8 cellular contexts compared by ENCODE assay signal in genomic region chr7:6375346-6376101, GRCh38. TPM values are rescaled to one million over a fixed set of nuclear protein-coding genes. Genes with fewer than 3 reads are reported as not detected.
DNase-seq lines count a peak whose midpoint lies in the region; ATAC-seq lines count a peak whose summit lies in the region.

No MANE protein-coding gene starts in this region.

- DNase-seq in activated CD4-positive, alpha-beta T cell treated with anti-CD3 and anti-CD28 coated beads for 4 hours, result peak; percentile 9 to 15
- no peak for DNase-seq in activated CD4-positive, alpha-beta T cell treated with anti-CD3 and anti-CD28 coated beads for 1 hour
- DNase-seq in T-cell (peak in 27 of 34 experiments; percentile 3 to 41 (median 22)), COLO668 (lab: John Stamatoyannopoulos, UW; ENCODE audit: unreplicated experiment) (no peak)

- peak overlapping the region; percentile 71 to 85 for H3K4me3 ChIP-seq in muscle layer of duodenum (ENCODE audit: low read depth in 1 of 2, low read length in 2 of 2)

- no peaks in the 10 kb centered on the region for H3K27me3 ChIP-seq in muscle layer of duodenum (ENCODE audit: low read depth, low read length)

- H3K27ac ChIP-seq in muscle layer of duodenum (ENCODE audit: low read length), result peak overlapping the region; percentile 90

- H3K4me1 Mint-ChIP-seq in T-cell, result peaks cover 34 to 46% (median 40%) of the 10 kb centered on the region in 3 donors
- H3K4me1 Mint-ChIP-seq in dendritic cell treated with granulocyte-macrophage colony-stimulating factor and Interleukin-4, amounts not matched to agents 40 ng/mL and 50 ng/mL, for 4 days (ENCODE audit: low read depth), result peaks cover 39% of the 10 kb centered on the region

- CTCF ChIA-PET in T-cell (lab: Charles Lee), result interaction anchor here in 1 of 2 donors (0.7 kb wide), 1 partner anchor 92 kb away, joined by 3 read pairs; no protein-coding TSS in a partner anchor

- no peaks in the 10 kb centered on the region for H3K9me3 Mint-ChIP-seq in T-cell
- H3K9me3 Mint-ChIP-seq in dendritic cell treated with granulocyte-macrophage colony-stimulating factor and Interleukin-4, amounts not matched to agents 40 ng/mL and 50 ng/mL, for 4 days, result no peaks in the 10 kb centered on the region

- H3K4me3 Mint-ChIP-seq in T-cell, result peak overlapping the region; percentile 87 to 93 (median 87)
- peak overlapping the region; percentile 88 for H3K4me3 Mint-ChIP-seq in dendritic cell treated with granulocyte-macrophage colony-stimulating factor and Interleukin-4, amounts not matched to agents 40 ng/mL and 50 ng/mL, for 4 days

- intact Hi-C loops in dendritic cell treated with granulocyte-macrophage colony-stimulating factor and Interleukin-4, amounts not matched to agents 40 ng/mL and 50 ng/mL, for 4 days (cut with micrococcal nuclease), result no loop called here

- peak overlapping the region; percentile 89 to 94 for H3K27ac Mint-ChIP-seq in T-cell
- peak overlapping the region; percentile 98 for H3K27ac Mint-ChIP-seq in dendritic cell treated with granulocyte-macrophage colony-stimulating factor and Interleukin-4, amounts not matched to agents 40 ng/mL and 50 ng/mL, for 4 days

- peaks cover 0 to 33% of the 10 kb centered on the region in 2 donors for H3K4me1 ChIP-seq in muscle layer of duodenum (ENCODE audit: control insufficient read depth in 1 of 2, insufficient read depth in 2 of 2, low read length in 2 of 2)

- H3K9me3 ChIP-seq in muscle layer of duodenum (ENCODE audit: control insufficient read depth in 1 of 2, low read length in 2 of 2), result no peaks in the 10 kb centered on the region

- peak in 1 of 4 experiments; percentile 32 for ATAC-seq in T-cell (replicated peaks in 1 of 4)
- ATAC-seq in HG02623 (IDR thresholded peaks at IDR 0.05; ENCODE audit: unreplicated experiment), result no peak
- no peak for ATAC-seq in GM18519 (IDR thresholded peaks at IDR 0.05; ENCODE audit: low FRiP score, unreplicated experiment)

- peaks cover 9% of the 10 kb centered on the region for H3K36me3 Mint-ChIP-seq in T-cell
- H3K36me3 Mint-ChIP-seq in dendritic cell treated with granulocyte-macrophage colony-stimulating factor and Interleukin-4, amounts not matched to agents 40 ng/mL and 50 ng/mL, for 4 days (ENCODE audit: low read depth), result peaks cover 38% of the 10 kb centered on the region

- H3K36me3 ChIP-seq in muscle layer of duodenum (ENCODE audit: control insufficient read depth in 1 of 2, insufficient read depth in 2 of 2, low read length in 2 of 2), result no peaks in the 10 kb centered on the region

- POLR2A ChIA-PET in T-cell (lab: Charles Lee), result no interaction called here

- no peaks in the 10 kb centered on the region for H3K27me3 Mint-ChIP-seq in T-cell
- H3K27me3 Mint-ChIP-seq in dendritic cell treated with granulocyte-macrophage colony-stimulating factor and Interleukin-4, amounts not matched to agents 40 ng/mL and 50 ng/mL, for 4 days, result no peaks in the 10 kb centered on the region

RNA-seq across cellular contexts. Expression of gene RAC1, which starts 1.2 kb away (rescaled TPM):
- 10 to 100 TPM; 57.2 to 99.3 (median 94.8) TPM for total RNA-seq in T-cell

RNA-seq across cellular contexts. Expression of gene FAM220A, which starts 26.8 kb away (rescaled TPM):
- total RNA-seq in T-cell, result 10 to 100 TPM in 3 of 5 donors, 1 to 10 TPM in 2; 6.2 to 20.6 (median 13.1) TPM

Comparison
In these comparisons a context has a peak if more than half of its experiments do, and no peak if none do; other contexts are left out.
1. DNase-seq: peak in activated CD4-positive, alpha-beta T cell treated with anti-CD3 and anti-CD28 coated beads for 4 hours (2 of 2) and T-cell (27 of 34); none in activated CD4-positive, alpha-beta T cell treated with anti-CD3 and anti-CD28 coated beads for 1 hour (single experiment) and COLO668 (single experiment).